In the genomic region with DNA sequence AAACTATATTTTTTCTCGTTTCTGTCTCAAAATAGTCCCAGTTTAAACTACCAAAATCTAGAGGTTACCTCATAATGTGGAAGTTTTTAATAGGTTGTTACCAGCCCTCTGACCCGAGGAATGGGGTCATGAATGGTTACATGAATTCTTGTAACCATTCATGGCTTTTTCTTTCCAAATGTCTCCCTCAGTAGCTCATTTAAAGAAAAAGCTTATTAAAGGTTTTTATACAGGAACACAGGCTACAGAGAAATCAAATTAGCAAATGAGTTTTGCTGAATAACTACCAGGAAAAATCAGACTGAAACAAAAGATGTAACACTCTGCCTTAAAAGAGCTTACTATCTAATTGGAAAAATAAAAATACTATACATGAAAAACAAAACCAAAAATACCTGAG, we compare ENCODE assay signal across 1 cellular context.
TF ChIP-seq lines count a peak whose summit lies in the region.

No MANE protein-coding gene starts in this region.

TF ChIP-seq in WTC11, 78 proteins besides CTCF, POLR2A, EP300 and RAD21 (continued from another document):
- TF ChIP-seq, protein P1, sequence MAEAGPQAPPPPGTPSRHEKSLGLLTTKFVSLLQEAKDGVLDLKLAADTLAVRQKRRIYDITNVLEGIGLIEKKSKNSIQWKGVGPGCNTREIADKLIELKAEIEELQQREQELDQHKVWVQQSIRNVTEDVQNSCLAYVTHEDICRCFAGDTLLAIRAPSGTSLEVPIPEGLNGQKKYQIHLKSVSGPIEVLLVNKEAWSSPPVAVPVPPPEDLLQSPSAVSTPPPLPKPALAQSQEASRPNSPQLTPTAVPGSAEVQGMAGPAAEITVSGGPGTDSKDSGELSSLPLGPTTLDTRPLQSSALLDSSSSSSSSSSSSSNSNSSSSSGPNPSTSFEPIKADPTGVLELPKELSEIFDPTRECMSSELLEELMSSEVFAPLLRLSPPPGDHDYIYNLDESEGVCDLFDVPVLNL (CRISPR knock-in tag; IDR thresholded peaks at IDR 0.05; ENCODE audit: borderline replicate concordance, low read depth), result no peak
- TF ChIP-seq TP53 (CRISPR knock-in tag; IDR thresholded peaks at IDR 0.05), result no peak
- TF ChIP-seq, protein P2, sequence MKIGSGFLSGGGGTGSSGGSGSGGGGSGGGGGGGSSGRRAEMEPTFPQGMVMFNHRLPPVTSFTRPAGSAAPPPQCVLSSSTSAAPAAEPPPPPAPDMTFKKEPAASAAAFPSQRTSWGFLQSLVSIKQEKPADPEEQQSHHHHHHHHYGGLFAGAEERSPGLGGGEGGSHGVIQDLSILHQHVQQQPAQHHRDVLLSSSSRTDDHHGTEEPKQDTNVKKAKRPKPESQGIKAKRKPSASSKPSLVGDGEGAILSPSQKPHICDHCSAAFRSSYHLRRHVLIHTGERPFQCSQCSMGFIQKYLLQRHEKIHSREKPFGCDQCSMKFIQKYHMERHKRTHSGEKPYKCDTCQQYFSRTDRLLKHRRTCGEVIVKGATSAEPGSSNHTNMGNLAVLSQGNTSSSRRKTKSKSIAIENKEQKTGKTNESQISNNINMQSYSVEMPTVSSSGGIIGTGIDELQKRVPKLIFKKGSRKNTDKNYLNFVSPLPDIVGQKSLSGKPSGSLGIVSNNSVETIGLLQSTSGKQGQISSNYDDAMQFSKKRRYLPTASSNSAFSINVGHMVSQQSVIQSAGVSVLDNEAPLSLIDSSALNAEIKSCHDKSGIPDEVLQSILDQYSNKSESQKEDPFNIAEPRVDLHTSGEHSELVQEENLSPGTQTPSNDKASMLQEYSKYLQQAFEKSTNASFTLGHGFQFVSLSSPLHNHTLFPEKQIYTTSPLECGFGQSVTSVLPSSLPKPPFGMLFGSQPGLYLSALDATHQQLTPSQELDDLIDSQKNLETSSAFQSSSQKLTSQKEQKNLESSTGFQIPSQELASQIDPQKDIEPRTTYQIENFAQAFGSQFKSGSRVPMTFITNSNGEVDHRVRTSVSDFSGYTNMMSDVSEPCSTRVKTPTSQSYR (CRISPR knock-in tag; IDR thresholded peaks at IDR 0.05), result no peak
- no peak for TF ChIP-seq NFE2L1 (CRISPR knock-in tag; IDR thresholded peaks at IDR 0.05)
- no peak for TF ChIP-seq NR2C2 (CRISPR knock-in tag; IDR thresholded peaks at IDR 0.05)
- TF ChIP-seq, protein P3, sequence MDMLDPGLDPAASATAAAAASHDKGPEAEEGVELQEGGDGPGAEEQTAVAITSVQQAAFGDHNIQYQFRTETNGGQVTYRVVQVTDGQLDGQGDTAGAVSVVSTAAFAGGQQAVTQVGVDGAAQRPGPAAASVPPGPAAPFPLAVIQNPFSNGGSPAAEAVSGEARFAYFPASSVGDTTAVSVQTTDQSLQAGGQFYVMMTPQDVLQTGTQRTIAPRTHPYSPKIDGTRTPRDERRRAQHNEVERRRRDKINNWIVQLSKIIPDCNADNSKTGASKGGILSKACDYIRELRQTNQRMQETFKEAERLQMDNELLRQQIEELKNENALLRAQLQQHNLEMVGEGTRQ (CRISPR knock-in tag; IDR thresholded peaks at IDR 0.05), result no peak
- TF ChIP-seq, protein P4, sequence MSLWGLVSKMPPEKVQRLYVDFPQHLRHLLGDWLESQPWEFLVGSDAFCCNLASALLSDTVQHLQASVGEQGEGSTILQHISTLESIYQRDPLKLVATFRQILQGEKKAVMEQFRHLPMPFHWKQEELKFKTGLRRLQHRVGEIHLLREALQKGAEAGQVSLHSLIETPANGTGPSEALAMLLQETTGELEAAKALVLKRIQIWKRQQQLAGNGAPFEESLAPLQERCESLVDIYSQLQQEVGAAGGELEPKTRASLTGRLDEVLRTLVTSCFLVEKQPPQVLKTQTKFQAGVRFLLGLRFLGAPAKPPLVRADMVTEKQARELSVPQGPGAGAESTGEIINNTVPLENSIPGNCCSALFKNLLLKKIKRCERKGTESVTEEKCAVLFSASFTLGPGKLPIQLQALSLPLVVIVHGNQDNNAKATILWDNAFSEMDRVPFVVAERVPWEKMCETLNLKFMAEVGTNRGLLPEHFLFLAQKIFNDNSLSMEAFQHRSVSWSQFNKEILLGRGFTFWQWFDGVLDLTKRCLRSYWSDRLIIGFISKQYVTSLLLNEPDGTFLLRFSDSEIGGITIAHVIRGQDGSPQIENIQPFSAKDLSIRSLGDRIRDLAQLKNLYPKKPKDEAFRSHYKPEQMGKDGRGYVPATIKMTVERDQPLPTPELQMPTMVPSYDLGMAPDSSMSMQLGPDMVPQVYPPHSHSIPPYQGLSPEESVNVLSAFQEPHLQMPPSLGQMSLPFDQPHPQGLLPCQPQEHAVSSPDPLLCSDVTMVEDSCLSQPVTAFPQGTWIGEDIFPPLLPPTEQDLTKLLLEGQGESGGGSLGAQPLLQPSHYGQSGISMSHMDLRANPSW (CRISPR knock-in tag; conservative IDR thresholded peaks at IDR 0.05; ENCODE audit: low read depth), result no peak
- no peak for TF ChIP-seq ZNF121 (CRISPR knock-in tag; IDR thresholded peaks at IDR 0.05)
- TF ChIP-seq ZNF138 (CRISPR knock-in tag; conservative IDR thresholded peaks at IDR 0.05), result no peak
- no peak for TF ChIP-seq SMAD3 (CRISPR knock-in tag; IDR thresholded peaks at IDR 0.05; ENCODE audit: borderline replicate concordance)
- TF ChIP-seq, protein P5, sequence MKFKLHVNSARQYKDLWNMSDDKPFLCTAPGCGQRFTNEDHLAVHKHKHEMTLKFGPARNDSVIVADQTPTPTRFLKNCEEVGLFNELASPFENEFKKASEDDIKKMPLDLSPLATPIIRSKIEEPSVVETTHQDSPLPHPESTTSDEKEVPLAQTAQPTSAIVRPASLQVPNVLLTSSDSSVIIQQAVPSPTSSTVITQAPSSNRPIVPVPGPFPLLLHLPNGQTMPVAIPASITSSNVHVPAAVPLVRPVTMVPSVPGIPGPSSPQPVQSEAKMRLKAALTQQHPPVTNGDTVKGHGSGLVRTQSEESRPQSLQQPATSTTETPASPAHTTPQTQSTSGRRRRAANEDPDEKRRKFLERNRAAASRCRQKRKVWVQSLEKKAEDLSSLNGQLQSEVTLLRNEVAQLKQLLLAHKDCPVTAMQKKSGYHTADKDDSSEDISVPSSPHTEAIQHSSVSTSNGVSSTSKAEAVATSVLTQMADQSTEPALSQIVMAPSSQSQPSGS (CRISPR knock-in tag; IDR thresholded peaks at IDR 0.05; ENCODE audit: borderline replicate concordance, low read depth), result no peak
